ENCODE assay signal across 1 cellular context in the genomic region with DNA sequence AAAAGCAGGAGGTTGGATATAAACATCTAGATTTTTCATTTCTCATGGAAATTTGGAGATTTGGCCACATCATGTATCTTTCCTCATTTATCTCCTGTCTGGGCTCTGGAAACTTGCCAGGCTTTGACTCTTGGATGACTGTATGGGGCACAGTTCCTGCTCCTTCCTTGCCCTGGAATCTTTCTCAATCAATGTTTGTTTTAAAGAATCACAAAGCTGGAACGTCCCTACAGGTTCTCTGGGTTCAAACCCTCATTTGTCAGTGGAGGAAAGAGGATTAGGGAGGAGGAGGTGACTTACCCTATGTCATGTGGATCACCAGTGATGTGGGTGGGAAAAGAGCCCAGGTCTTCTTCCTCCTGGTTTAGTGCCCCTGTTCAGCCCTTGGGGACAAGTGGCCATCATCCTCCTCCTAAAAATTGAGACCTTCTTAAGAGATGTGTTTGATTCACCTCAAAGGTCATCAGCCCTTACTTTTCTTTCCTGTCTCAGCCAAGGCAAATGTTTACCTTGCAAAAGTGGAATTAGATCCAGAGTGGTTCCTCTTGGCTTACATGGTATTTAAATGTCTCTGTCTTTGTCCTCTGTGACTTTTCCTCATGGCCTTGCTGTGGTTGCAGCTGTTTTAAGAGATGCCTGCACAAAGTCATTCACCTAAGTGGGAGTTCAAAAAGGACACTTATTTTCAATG.
A peak's percentile ranks its signal among the peaks of the same experiment; 100 is the strongest.
TF ChIP-seq lines count a peak whose summit lies in the region.

No MANE protein-coding gene starts in this region.

TF ChIP-seq in HepG2, 621 proteins besides CTCF, POLR2A, EP300 and RAD21:
- no peak for TF ChIP-seq GRHL1 (CRISPR knock-in tag; conservative IDR thresholded peaks at IDR 0.05)
- TF ChIP-seq, protein P1, sequence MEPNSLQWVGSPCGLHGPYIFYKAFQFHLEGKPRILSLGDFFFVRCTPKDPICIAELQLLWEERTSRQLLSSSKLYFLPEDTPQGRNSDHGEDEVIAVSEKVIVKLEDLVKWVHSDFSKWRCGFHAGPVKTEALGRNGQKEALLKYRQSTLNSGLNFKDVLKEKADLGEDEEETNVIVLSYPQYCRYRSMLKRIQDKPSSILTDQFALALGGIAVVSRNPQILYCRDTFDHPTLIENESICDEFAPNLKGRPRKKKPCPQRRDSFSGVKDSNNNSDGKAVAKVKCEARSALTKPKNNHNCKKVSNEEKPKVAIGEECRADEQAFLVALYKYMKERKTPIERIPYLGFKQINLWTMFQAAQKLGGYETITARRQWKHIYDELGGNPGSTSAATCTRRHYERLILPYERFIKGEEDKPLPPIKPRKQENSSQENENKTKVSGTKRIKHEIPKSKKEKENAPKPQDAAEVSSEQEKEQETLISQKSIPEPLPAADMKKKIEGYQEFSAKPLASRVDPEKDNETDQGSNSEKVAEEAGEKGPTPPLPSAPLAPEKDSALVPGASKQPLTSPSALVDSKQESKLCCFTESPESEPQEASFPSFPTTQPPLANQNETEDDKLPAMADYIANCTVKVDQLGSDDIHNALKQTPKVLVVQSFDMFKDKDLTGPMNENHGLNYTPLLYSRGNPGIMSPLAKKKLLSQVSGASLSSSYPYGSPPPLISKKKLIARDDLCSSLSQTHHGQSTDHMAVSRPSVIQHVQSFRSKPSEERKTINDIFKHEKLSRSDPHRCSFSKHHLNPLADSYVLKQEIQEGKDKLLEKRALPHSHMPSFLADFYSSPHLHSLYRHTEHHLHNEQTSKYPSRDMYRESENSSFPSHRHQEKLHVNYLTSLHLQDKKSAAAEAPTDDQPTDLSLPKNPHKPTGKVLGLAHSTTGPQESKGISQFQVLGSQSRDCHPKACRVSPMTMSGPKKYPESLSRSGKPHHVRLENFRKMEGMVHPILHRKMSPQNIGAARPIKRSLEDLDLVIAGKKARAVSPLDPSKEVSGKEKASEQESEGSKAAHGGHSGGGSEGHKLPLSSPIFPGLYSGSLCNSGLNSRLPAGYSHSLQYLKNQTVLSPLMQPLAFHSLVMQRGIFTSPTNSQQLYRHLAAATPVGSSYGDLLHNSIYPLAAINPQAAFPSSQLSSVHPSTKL (CRISPR knock-in tag; IDR thresholded peaks at IDR 0.05): 0 out of 2 replicates have a peak, but pooled peaks have one; percentile 14
